1 cellular context compared by ENCODE assay signal in genomic region chr20:22529150-22530019, GRCh38.
TF ChIP-seq lines count a peak whose summit lies in the region.

No MANE protein-coding gene starts in this region.

TF ChIP-seq in HepG2, 621 proteins besides CTCF, POLR2A, EP300 and RAD21 (continued from another document and continues in another):
- TF ChIP-seq FOXC1 (CRISPR knock-in tag; IDR thresholded peaks at IDR 0.05; ENCODE audit: borderline replicate concordance): no peak
- no peak for TF ChIP-seq YY1 (IDR thresholded peaks at IDR 0.05; ENCODE audit: insufficient read depth, insufficient replicate concordance, low read depth, low read length)
- TF ChIP-seq ZNF205 (CRISPR knock-in tag; IDR thresholded peaks at IDR 0.05): no peak
- no peak for TF ChIP-seq ZNF253 (CRISPR knock-in tag; IDR thresholded peaks at IDR 0.05; ENCODE audit: borderline replicate concordance)
- TF ChIP-seq ZGPAT (CRISPR knock-in tag; IDR thresholded peaks at IDR 0.05): no peak
- no peak for TF ChIP-seq RBAK (CRISPR knock-in tag; IDR thresholded peaks at IDR 0.05)
- no peak for TF ChIP-seq NFRKB (IDR thresholded peaks at IDR 0.05)
- no peak for TF ChIP-seq ZNF777 (CRISPR knock-in tag; IDR thresholded peaks at IDR 0.05)
- TF ChIP-seq GPN1 (CRISPR knock-in tag; IDR thresholded peaks at IDR 0.05; ENCODE audit: borderline replicate concordance): no peak
- no peak for TF ChIP-seq ZNF674 (CRISPR knock-in tag; IDR thresholded peaks at IDR 0.05; ENCODE audit: low read depth)
- TF ChIP-seq HNF4A (CRISPR knock-in tag; IDR thresholded peaks at IDR 0.05): peak; percentile 12; the same call in 1 of the 2 replicates
- TF ChIP-seq ZKSCAN1 (IDR thresholded peaks at IDR 0.05; ENCODE audit: low read length): no peak
- no peak for TF ChIP-seq ZNF431 (CRISPR knock-in tag; IDR thresholded peaks at IDR 0.05; ENCODE audit: borderline replicate concordance, low read depth)
- no peak for TF ChIP-seq SOX6 (IDR thresholded peaks at IDR 0.05)
- no peak for TF ChIP-seq SOX6 (CRISPR knock-in tag; IDR thresholded peaks at IDR 0.05)
- no peak for TF ChIP-seq ZNF644 (CRISPR knock-in tag; IDR thresholded peaks at IDR 0.05; ENCODE audit: low read depth)
- no peak for TF ChIP-seq ZNF17 (CRISPR knock-in tag; IDR thresholded peaks at IDR 0.05)
- TF ChIP-seq KDM5A (IDR thresholded peaks at IDR 0.05; ENCODE audit: borderline replicate concordance, low read length): no peak
- TF ChIP-seq ZNF292 (CRISPR knock-in tag; IDR thresholded peaks at IDR 0.05; ENCODE audit: borderline replicate concordance, low read depth): 0 out of 2 replicates have a peak, but pooled peaks have one; percentile 44
- TF ChIP-seq ZBTB25 (CRISPR knock-in tag; IDR thresholded peaks at IDR 0.05): no peak
- no peak for TF ChIP-seq ZNF670 (CRISPR knock-in tag; IDR thresholded peaks at IDR 0.05; ENCODE audit: borderline replicate concordance)
- TF ChIP-seq ZFX (CRISPR knock-in tag; IDR thresholded peaks at IDR 0.05; ENCODE audit: low read depth): no peak
- TF ChIP-seq ZBTB49 (CRISPR knock-in tag; IDR thresholded peaks at IDR 0.05; ENCODE audit: borderline replicate concordance): no peak
- TF ChIP-seq MTA3 (CRISPR knock-in tag; IDR thresholded peaks at IDR 0.05): no peak
- TF ChIP-seq ZNF274 (CRISPR knock-in tag; IDR thresholded peaks at IDR 0.05): no peak
- TF ChIP-seq AGO2 (optimal IDR thresholded peaks at IDR 0.05; ENCODE audit: low read depth, low read length): no peak
- 0 out of 2 replicates have a peak, but pooled peaks have one; percentile 7 for TF ChIP-seq RARA (CRISPR knock-in tag; IDR thresholded peaks at IDR 0.05)
- 0 out of 2 replicates have a peak, but pooled peaks have one; percentile 56 for TF ChIP-seq ZSCAN5A (CRISPR knock-in tag; IDR thresholded peaks at IDR 0.05; ENCODE audit: borderline replicate concordance)
- no peak for TF ChIP-seq FOXA3 (CRISPR knock-in tag; IDR thresholded peaks at IDR 0.05)
- TF ChIP-seq ETS1 (CRISPR knock-in tag; IDR thresholded peaks at IDR 0.05): no peak
- no peak for TF ChIP-seq ZNF562 (CRISPR knock-in tag; IDR thresholded peaks at IDR 0.05; ENCODE audit: borderline replicate concordance)
- TF ChIP-seq MED13 (CRISPR knock-in tag; IDR thresholded peaks at IDR 0.05): no peak
- TF ChIP-seq ZSCAN30 (CRISPR knock-in tag; IDR thresholded peaks at IDR 0.05): no peak
- 0 out of 2 replicates have a peak, but pooled peaks have one; percentile 3 for TF ChIP-seq ARID5B (CRISPR knock-in tag; IDR thresholded peaks at IDR 0.05)
- TF ChIP-seq FOXO1 (CRISPR knock-in tag; IDR thresholded peaks at IDR 0.05): no peak
- TF ChIP-seq ZNF234 (CRISPR knock-in tag; conservative IDR thresholded peaks at IDR 0.05): no peak
- TF ChIP-seq ZBTB21 (CRISPR knock-in tag; IDR thresholded peaks at IDR 0.05): no peak
- no peak for TF ChIP-seq ATF5 (CRISPR knock-in tag; IDR thresholded peaks at IDR 0.05; ENCODE audit: low read depth)
- TF ChIP-seq ZNF335 (CRISPR knock-in tag; IDR thresholded peaks at IDR 0.05): no peak
- no peak for TF ChIP-seq THAP9 (CRISPR knock-in tag; IDR thresholded peaks at IDR 0.05; ENCODE audit: borderline replicate concordance)
- 0 out of 2 replicates have a peak, but pooled peaks have one; percentile 28 for TF ChIP-seq ZBTB7B (CRISPR knock-in tag; IDR thresholded peaks at IDR 0.05)
- TF ChIP-seq KLF12 (CRISPR knock-in tag; IDR thresholded peaks at IDR 0.05; ENCODE audit: borderline replicate concordance): no peak
- TF ChIP-seq NR0B2 (CRISPR knock-in tag; IDR thresholded peaks at IDR 0.05): no peak
- TF ChIP-seq HMGXB3 (CRISPR knock-in tag; IDR thresholded peaks at IDR 0.05; ENCODE audit: borderline replicate concordance): no peak
- no peak for TF ChIP-seq CREM (IDR thresholded peaks at IDR 0.05)
- TF ChIP-seq CREM (CRISPR knock-in tag; IDR thresholded peaks at IDR 0.05): no peak
